ENCODE assay signal across 8 cellular contexts in genomic region chr5:400282-401215, GRCh38. TPM values are rescaled to one million over a fixed set of nuclear protein-coding genes. Genes with fewer than 3 reads are reported as not detected.
A peak's percentile ranks its signal among the peaks of the same experiment; 100 is the strongest.
DNase-seq lines count a peak whose midpoint lies in the region; ATAC-seq and TF ChIP-seq lines count a peak whose summit lies in the region.

No MANE protein-coding gene starts in this region.

- peaks cover 14% of the 10 kb centered on the region for H3K4me1 Mint-ChIP-seq in Calu3 (ENCODE audit: low read depth, unreplicated experiment)
- H3K4me1 Mint-ChIP-seq in chondrocyte (ENCODE audit: low read depth): peaks cover 20% of the 10 kb centered on the region

- H3K9me3 Mint-ChIP-seq in Calu3 (ENCODE audit: low read depth, unreplicated experiment) (no peaks in the 10 kb centered on the region), chondrocyte (ENCODE audit: low read depth) (no peaks in the 10 kb centered on the region)

- peaks cover 31% of the 10 kb centered on the region for H3K4me1 ChIP-seq in neuron (ENCODE audit: insufficient read depth, low read length)
- H3K4me1 ChIP-seq in foreskin keratinocyte: no peaks in the 10 kb centered on the region

- H3K36me3 Mint-ChIP-seq in Calu3 (ENCODE audit: insufficient read depth, unreplicated experiment) (peaks cover 7% of the 10 kb centered on the region), chondrocyte (ENCODE audit: low read depth) (peaks cover 4% of the 10 kb centered on the region)

- peak overlapping the region; percentile 6 for H2AFZ ChIP-seq in neuron (ENCODE audit: low read depth, low read length)

- BruUV-seq in Calu3 (replicated peaks; lab: Mats Ljungman, UMichigan): TSS peak; percentile 90

- H3K27ac ChIP-seq in foreskin keratinocyte: no peak overlapping the region

- no peaks in the 10 kb centered on the region for H3K9me3 ChIP-seq in MG63
- H3K9me3 ChIP-seq in neuron (ENCODE audit: low read length): no peaks in the 10 kb centered on the region

- H3K27me3 Mint-ChIP-seq in Calu3 (ENCODE audit: unreplicated experiment) (peaks cover 5% of the 10 kb centered on the region), chondrocyte (ENCODE audit: low read depth) (no peaks in the 10 kb centered on the region)

- CTCF ChIA-PET in Calu3 (lab: Charles Lee): interaction anchor here (0.6 to 1.0 kb wide), 2 partner anchors 13 to 17 kb away, joined by 4 read pairs; no protein-coding TSS in a partner anchor

- no peaks in the 10 kb centered on the region for H3K27me3 ChIP-seq in MG63
- no peaks in the 10 kb centered on the region for H3K27me3 ChIP-seq in neuron (ENCODE audit: insufficient read depth, low read length)
- peaks cover 21% of the 10 kb centered on the region for H3K27me3 ChIP-seq in foreskin keratinocyte

- peaks cover 24% of the 10 kb centered on the region for H3K36me3 ChIP-seq in MG63
- no peaks in the 10 kb centered on the region for H3K36me3 ChIP-seq in neuron (ENCODE audit: insufficient read depth, low read length)

- peak overlapping the region; percentile 67 for H3K4me3 Mint-ChIP-seq in Calu3 (ENCODE audit: low read depth, unreplicated experiment)
- H3K4me3 Mint-ChIP-seq in chondrocyte (ENCODE audit: unreplicated experiment): peak overlapping the region; percentile 57

- intact Hi-C loops in Calu3 (cut with micrococcal nuclease; ENCODE audit: unreplicated experiment): no loop called here

- no peak for DNase-seq in Calu3
- peak; percentile 70 for DNase-seq in MG63
- DNase-seq in chondrocyte (ENCODE audit: low spot score): peak; percentile 85
- no peak for DNase-seq in anterior cingulate cortex (lab: John Stamatoyannopoulos, UW)
- no peak for DNase-seq in central memory CD4-positive, alpha-beta T cell
- DNase-seq in foreskin keratinocyte: no peak

- TF ChIP-seq CTCF in Calu3 (IDR thresholded peaks at IDR 0.05; ENCODE audit: unreplicated experiment) (no peak), chondrocyte (IDR thresholded peaks at IDR 0.05) (no peak), foreskin keratinocyte (conservative IDR thresholded peaks at IDR 0.05) (no peak)

- ATAC-seq in GM19463 (IDR thresholded peaks at IDR 0.05; ENCODE audit: unreplicated experiment): peak; percentile 15
- ATAC-seq in foreskin keratinocyte: no peak

- H3K4me3 ChIP-seq in MG63: peak overlapping the region; percentile 20
- H3K4me3 ChIP-seq in neuron (ENCODE audit: low read length): no peak overlapping the region

- H3K27ac Mint-ChIP-seq in Calu3 (ENCODE audit: unreplicated experiment): peak overlapping the region; percentile 91
- H3K27ac Mint-ChIP-seq in chondrocyte (ENCODE audit: unreplicated experiment): peak overlapping the region; percentile 100

RNA-seq across cellular contexts. Expression of gene EXOC3, which starts 42.4 kb away (rescaled TPM):
- total RNA-seq in Calu3 (2022): 63.8 and 69.4 TPM in 2 replicates
- total RNA-seq in MG63 (2014; rRNA removed; shearing (Covaris generic); ENCODE audit: low replicate concordance): 11.3 and 19.4 TPM in 2 replicates
- total RNA-seq in chondrocyte: 39.4 to 58.1 TPM (median 43.3 TPM) in 3 replicates
- 22.0 and 23.1 TPM in 2 replicates for total RNA-seq in foreskin keratinocyte
- polyA plus RNA-seq in foreskin keratinocyte: 15.3 and 16.1 TPM in 2 replicates

Comparison
In these comparisons a context has a peak if more than half of its experiments do, and no peak if none do; other contexts are left out.
1. DNase-seq: peak in MG63 (single experiment) and chondrocyte (single experiment); none in Calu3 (single experiment), anterior cingulate cortex (0 of 58), central memory CD4-positive, alpha-beta T cell (single experiment) and foreskin keratinocyte (0 of 2).